In the genomic region with DNA sequence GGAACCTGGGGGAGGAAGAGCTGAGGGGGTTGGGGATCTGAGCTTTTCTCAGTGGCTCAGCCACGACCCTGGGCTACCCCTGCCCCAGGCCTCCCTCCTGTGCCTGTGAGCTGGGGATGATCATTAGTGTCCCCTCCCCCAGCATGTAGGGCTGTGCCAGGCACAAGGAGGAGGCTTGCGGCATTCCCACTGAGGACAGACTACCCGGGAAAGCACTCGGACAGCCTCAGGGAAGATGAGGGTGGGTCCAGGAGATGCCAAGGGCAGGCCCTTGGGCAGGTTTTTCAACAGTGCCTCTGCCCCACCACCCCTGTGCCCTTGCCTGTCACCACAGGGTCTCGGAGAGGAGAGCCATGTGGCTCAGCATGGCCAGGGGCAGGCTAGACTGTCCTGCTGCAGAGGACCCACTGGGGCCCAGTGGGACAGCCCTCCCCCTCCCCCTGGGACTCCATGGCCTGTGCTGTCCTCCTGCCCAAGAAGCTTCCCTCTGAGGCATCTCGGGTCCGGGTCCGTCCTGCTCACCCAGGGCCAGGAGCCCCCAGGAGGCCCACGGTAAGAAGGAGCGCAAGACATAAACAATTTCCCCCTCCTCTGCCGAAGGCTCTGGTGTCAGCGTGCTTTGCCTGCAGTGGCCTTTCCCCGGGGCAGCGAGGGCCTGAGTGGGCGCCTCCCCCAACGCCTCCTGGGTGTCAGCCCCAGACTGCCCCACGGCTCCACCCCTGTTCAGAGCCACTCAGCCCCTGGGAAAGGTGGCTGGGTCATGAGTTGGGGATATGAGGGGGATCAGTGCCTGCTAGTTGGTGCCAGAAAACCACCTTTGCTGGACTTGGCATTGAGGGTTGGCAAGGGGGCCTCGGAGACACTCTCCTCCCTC, we compare ENCODE assay signal across 13 cellular contexts.
DNase-seq lines count a peak whose midpoint lies in the region; ATAC-seq and TF ChIP-seq lines count a peak whose summit lies in the region.
"Had no signal": no experiment of that assay in that cellular context is flagged by ENCODE, and none has a peak within 500 bp of the region (broad histone marks: within the 10 kb centered on the region; RNA-seq: fewer than 3 reads in every experiment).

No MANE protein-coding gene starts in this region.

- H3K27ac ChIP-seq in lung (ENCODE audit: low read depth in 1 of 2, low read length in 1 of 2) = no peak overlapping the region

- no peaks in the 10 kb centered on the region for H3K4me1 ChIP-seq in lung (ENCODE audit: control insufficient read depth in 2 of 2, insufficient read depth in 2 of 2, low read length in 2 of 2)

- no peak overlapping the region for H3K4me3 Mint-ChIP-seq in activated naive CD8-positive, alpha-beta T cell treated with anti-CD3 and anti-CD28 coated beads, Interleukin-2, amount 10 ng/mL, durations not matched to agents 7 days and 5 days
- no peak overlapping the region for H3K4me3 Mint-ChIP-seq in activated naive CD8-positive, alpha-beta T cell treated with anti-CD3 and anti-CD28 coated beads for 36 hours
- no peak overlapping the region for H3K4me3 Mint-ChIP-seq in activated naive CD8-positive, alpha-beta T cell treated with anti-CD3 and anti-CD28 coated beads, Interleukin-2, amount 50 U/mL, for 24 hours
- H3K4me3 Mint-ChIP-seq: activated CD8-positive, alpha-beta T cell treated with anti-CD3 and anti-CD28 coated beads, Interleukin-2, amount 10 ng/mL, durations not matched to agents 7 days and 5 days; GM23338; neural crest cell had no signal

- H3K27me3 ChIP-seq in lung (ENCODE audit: control insufficient read depth, insufficient read depth) = no peaks in the 10 kb centered on the region

- H3K9me3 Mint-ChIP-seq in activated naive CD8-positive, alpha-beta T cell treated with anti-CD3 and anti-CD28 coated beads, Interleukin-2, amount 10 ng/mL, durations not matched to agents 7 days and 5 days = no peaks in the 10 kb centered on the region
- no peaks in the 10 kb centered on the region for H3K9me3 Mint-ChIP-seq in activated naive CD8-positive, alpha-beta T cell treated with anti-CD3 and anti-CD28 coated beads for 36 hours
- no peaks in the 10 kb centered on the region for H3K9me3 Mint-ChIP-seq in activated naive CD8-positive, alpha-beta T cell treated with anti-CD3 and anti-CD28 coated beads, Interleukin-2, amount 50 U/mL, for 24 hours
- H3K9me3 Mint-ChIP-seq: GM23338 had no signal

- H3K9me3 ChIP-seq in lung (ENCODE audit: control insufficient read depth in 2 of 2, insufficient read depth in 1 of 2, low read length in 1 of 2) = peaks cover 0 to 13% of the 10 kb centered on the region in 2 donors

- ATAC-seq in activated naive CD8-positive, alpha-beta T cell treated with anti-CD3 and anti-CD28 coated beads, Interleukin-2, amount 10 ng/mL, durations not matched to agents 7 days and 5 days (ENCODE audit: low read depth) = no peak
- peak; percentile 6 for ATAC-seq in activated naive CD8-positive, alpha-beta T cell treated with anti-CD3 and anti-CD28 coated beads, Interleukin-2, amount 50 U/mL, for 24 hours
- no peak for ATAC-seq in lung (ENCODE audit: insufficient read depth, low FRiP score)
- no peak for ATAC-seq in HG03378 (IDR thresholded peaks at IDR 0.05; ENCODE audit: unreplicated experiment)
- ATAC-seq: activated CD8-positive, alpha-beta T cell treated with anti-CD3 and anti-CD28 coated beads, Interleukin-2, amount 10 ng/mL, durations not matched to agents 7 days and 5 days; GM23338 had no signal

- POLR2A ChIA-PET in activated naive CD8-positive, alpha-beta T cell treated with anti-CD3 and anti-CD28 coated beads, Interleukin-2, amount 10 ng/mL, durations not matched to agents 7 days and 5 days (lab: Charles Lee) = no interaction called here

- no peaks in the 10 kb centered on the region for H3K4me1 Mint-ChIP-seq in activated naive CD8-positive, alpha-beta T cell treated with anti-CD3 and anti-CD28 coated beads, Interleukin-2, amount 10 ng/mL, durations not matched to agents 7 days and 5 days
- H3K4me1 Mint-ChIP-seq in activated naive CD8-positive, alpha-beta T cell treated with anti-CD3 and anti-CD28 coated beads for 36 hours = peaks cover 3% of the 10 kb centered on the region
- no peaks in the 10 kb centered on the region for H3K4me1 Mint-ChIP-seq in activated naive CD8-positive, alpha-beta T cell treated with anti-CD3 and anti-CD28 coated beads, Interleukin-2, amount 50 U/mL, for 24 hours
- H3K4me1 Mint-ChIP-seq: GM23338, neural crest cell had no signal

- no peaks in the 10 kb centered on the region for H3K36me3 Mint-ChIP-seq in activated naive CD8-positive, alpha-beta T cell treated with anti-CD3 and anti-CD28 coated beads, Interleukin-2, amount 10 ng/mL, durations not matched to agents 7 days and 5 days
- H3K36me3 Mint-ChIP-seq in activated naive CD8-positive, alpha-beta T cell treated with anti-CD3 and anti-CD28 coated beads for 36 hours = no peaks in the 10 kb centered on the region
- no peaks in the 10 kb centered on the region for H3K36me3 Mint-ChIP-seq in activated naive CD8-positive, alpha-beta T cell treated with anti-CD3 and anti-CD28 coated beads, Interleukin-2, amount 50 U/mL, for 24 hours (ENCODE audit: low read depth)

- WGBS in lung, 2 donors = 86% methylated on average over 18 of the region's 18 CpGs

- TF ChIP-seq CTCF in lung (IDR thresholded peaks at IDR 0.05; ENCODE audit: control extremely low read depth, extremely low read depth) (no peak), foreskin fibroblast (IDR thresholded peaks at IDR 0.05; ENCODE audit: low read depth, low read length) (no peak)

- no peak overlapping the region for H3K27ac Mint-ChIP-seq in activated naive CD8-positive, alpha-beta T cell treated with anti-CD3 and anti-CD28 coated beads, Interleukin-2, amount 10 ng/mL, durations not matched to agents 7 days and 5 days
- no peak overlapping the region for H3K27ac Mint-ChIP-seq in activated naive CD8-positive, alpha-beta T cell treated with anti-CD3 and anti-CD28 coated beads for 36 hours
- no peak overlapping the region for H3K27ac Mint-ChIP-seq in activated naive CD8-positive, alpha-beta T cell treated with anti-CD3 and anti-CD28 coated beads, Interleukin-2, amount 50 U/mL, for 24 hours
- H3K27ac Mint-ChIP-seq: activated CD8-positive, alpha-beta T cell treated with anti-CD3 and anti-CD28 coated beads, Interleukin-2, amount 10 ng/mL, durations not matched to agents 7 days and 5 days; GM23338 had no signal

- H3K4me3 ChIP-seq in lung = no peak overlapping the region
- no peak overlapping the region for H3K4me3 ChIP-seq in foreskin fibroblast (ENCODE audit: low read depth in 1 of 2, low read length in 2 of 2)

- H3K27me3 Mint-ChIP-seq in activated naive CD8-positive, alpha-beta T cell treated with anti-CD3 and anti-CD28 coated beads, Interleukin-2, amount 10 ng/mL, durations not matched to agents 7 days and 5 days = no peaks in the 10 kb centered on the region
- H3K27me3 Mint-ChIP-seq in activated naive CD8-positive, alpha-beta T cell treated with anti-CD3 and anti-CD28 coated beads for 36 hours = no peaks in the 10 kb centered on the region
- peaks cover 2% of the 10 kb centered on the region for H3K27me3 Mint-ChIP-seq in activated naive CD8-positive, alpha-beta T cell treated with anti-CD3 and anti-CD28 coated beads, Interleukin-2, amount 50 U/mL, for 24 hours

- DNase-seq in activated naive CD8-positive, alpha-beta T cell treated with anti-CD3 and anti-CD28 coated beads, Interleukin-2, amount 10 ng/mL, durations not matched to agents 7 days and 5 days = peak; percentile 38
- no peak for DNase-seq in activated naive CD8-positive, alpha-beta T cell treated with anti-CD3 and anti-CD28 coated beads for 36 hours
- DNase-seq in activated naive CD8-positive, alpha-beta T cell treated with anti-CD3 and anti-CD28 coated beads, Interleukin-2, amount 50 U/mL, for 24 hours = peak; percentile 4
- peak; percentile 29 for DNase-seq in lung (ENCODE audit: low spot score)
- peak; percentile 48 for DNase-seq in ureter (ENCODE audit: low spot score)
- DNase-seq in foreskin fibroblast = no peak
- no peak for DNase-seq in SK-N-DZ (ENCODE audit: low spot score)
- DNase-seq: activated CD8-positive, alpha-beta T cell treated with anti-CD3 and anti-CD28 coated beads, Interleukin-2, amount 10 ng/mL, durations not matched to agents 7 days and 5 days; amniotic stem cell; stimulated activated CD4-positive, alpha-beta T cell treated with anti-CD3 and anti-CD28 coated beads, Interleukin-12 subunit alpha, Interleukin-12 subunit beta, amount 100 ng/mL, for 4 hours had no signal

- H3K36me3 ChIP-seq in lung (ENCODE audit: control insufficient read depth in 2 of 2, insufficient read depth in 2 of 2, low read length in 2 of 2) = no peaks in the 10 kb centered on the region

Comparison
In these comparisons a context has a peak if more than half of its experiments do, and no peak if none do; other contexts are left out.
1. DNase-seq: peak in activated naive CD8-positive, alpha-beta T cell treated with anti-CD3 and anti-CD28 coated beads, Interleukin-2, amount 10 ng/mL, durations not matched to agents 7 days and 5 days (single experiment), activated naive CD8-positive, alpha-beta T cell treated with anti-CD3 and anti-CD28 coated beads, Interleukin-2, amount 50 U/mL, for 24 hours (single experiment), lung (single experiment) and ureter (single experiment); none in activated naive CD8-positive, alpha-beta T cell treated with anti-CD3 and anti-CD28 coated beads for 36 hours (single experiment), foreskin fibroblast (0 of 2) and SK-N-DZ (single experiment).